Comparison of ENCODE assay signal across 9 cellular contexts in genomic region chr12:92408072-92408900, GRCh38.
DNase-seq lines count a peak whose midpoint lies in the region; ATAC-seq and TF ChIP-seq lines count a peak whose summit lies in the region.
"Had no signal": no experiment of that assay in that cellular context is flagged by ENCODE, and none has a peak within 500 bp of the region (broad histone marks: within the 10 kb centered on the region; RNA-seq: fewer than 3 reads in every experiment).

No MANE protein-coding gene starts in this region.

- peak; percentile 55 for DNase-seq in activated T-cell treated with anti-CD3 and anti-CD28 coated beads, Interleukin-2, amount 50 U/mL, for 24 hours
- no peak for DNase-seq in activated T-cell treated with anti-CD3 and anti-CD28 coated beads for 4 hours
- peak; percentile 68 for DNase-seq in KBM-7
- peak; percentile 50 for DNase-seq in SK-N-DZ (ENCODE audit: low spot score)
- peak; percentile 33 for DNase-seq in central memory CD4-positive, alpha-beta T cell
- DNase-seq in natural killer cell = peak; percentile 30
- no peak for DNase-seq in NCI-H2171 (lab: John Stamatoyannopoulos, UW)

- no peaks in the 10 kb centered on the region for H3K27me3 Mint-ChIP-seq in activated T-cell treated with anti-CD3 and anti-CD28 coated beads, Interleukin-2, amount 50 U/mL, for 24 hours
- no peaks in the 10 kb centered on the region for H3K27me3 Mint-ChIP-seq in natural killer cell (ENCODE audit: low read depth in 2 of 2)

- intact Hi-C loops in natural killer cell (cut with micrococcal nuclease) = loop anchor here (2.0 to 10.0 kb wide), 5 partner anchors 167 to 1026 kb away; partner anchors contain the start of gene BTG1

- ATAC-seq in natural killer cell (peak; percentile 51 to 65 (median 51)), HG02588 (IDR thresholded peaks at IDR 0.05; ENCODE audit: unreplicated experiment) (no peak)

- in situ Hi-C loops in KBM-7 (cut with MboI; ENCODE audit: low pct_unique_long_range_greater_than_20kb, low sequenced_read_pairs) = no loop called here

- H3K36me3 Mint-ChIP-seq in activated T-cell treated with anti-CD3 and anti-CD28 coated beads, Interleukin-2, amount 50 U/mL, for 24 hours (ENCODE audit: low read depth) = peaks cover 7% of the 10 kb centered on the region
- H3K36me3 Mint-ChIP-seq in natural killer cell = no peaks in the 10 kb centered on the region

- H3K4me3 Mint-ChIP-seq in activated T-cell treated with anti-CD3 and anti-CD28 coated beads, Interleukin-2, amount 50 U/mL, for 24 hours = no peak overlapping the region
- H3K4me3 Mint-ChIP-seq in natural killer cell = no peak overlapping the region
- H3K4me3 Mint-ChIP-seq: dendritic cell treated with granulocyte-macrophage colony-stimulating factor and Interleukin-4, amounts not matched to agents 40 ng/mL and 50 ng/mL, for 4 days had no signal

- peaks cover 10% of the 10 kb centered on the region for H3K9me3 Mint-ChIP-seq in activated T-cell treated with anti-CD3 and anti-CD28 coated beads, Interleukin-2, amount 50 U/mL, for 24 hours
- H3K9me3 Mint-ChIP-seq in natural killer cell = no peaks in the 10 kb centered on the region

- TF ChIP-seq CTCF in natural killer cell (IDR thresholded peaks at IDR 0.05) = peak; percentile 66

- peaks cover 58% of the 10 kb centered on the region for H3K4me1 Mint-ChIP-seq in activated T-cell treated with anti-CD3 and anti-CD28 coated beads, Interleukin-2, amount 50 U/mL, for 24 hours (ENCODE audit: low read depth)
- H3K4me1 Mint-ChIP-seq in natural killer cell = peaks cover 44 to 45% of the 10 kb centered on the region in 2 donors

- no peak overlapping the region for H3K27ac Mint-ChIP-seq in activated T-cell treated with anti-CD3 and anti-CD28 coated beads, Interleukin-2, amount 50 U/mL, for 24 hours
- H3K27ac Mint-ChIP-seq in natural killer cell = peak overlapping the region in 1 of 2 donors; percentile 54
- H3K27ac Mint-ChIP-seq: dendritic cell treated with granulocyte-macrophage colony-stimulating factor and Interleukin-4, amounts not matched to agents 40 ng/mL and 50 ng/mL, for 4 days had no signal

Comparison
In these comparisons a context has a peak if more than half of its experiments do, and no peak if none do; other contexts are left out.
1. DNase-seq: peak in activated T-cell treated with anti-CD3 and anti-CD28 coated beads, Interleukin-2, amount 50 U/mL, for 24 hours (single experiment), KBM-7 (single experiment), SK-N-DZ (single experiment), central memory CD4-positive, alpha-beta T cell (single experiment) and natural killer cell (single experiment); none in activated T-cell treated with anti-CD3 and anti-CD28 coated beads for 4 hours (single experiment) and NCI-H2171 (single experiment).